In genomic region chr7:120857558-120858298, GRCh38 we compare ENCODE assay signal across 1 cellular context.
TF ChIP-seq lines count a peak whose summit lies in the region.

TSS of gene TSPAN12 (minus strand) at chr7:120858144. CDS start at chr7:120856763, 1,381 bp downstream.

TF ChIP-seq in K562, 482 proteins besides CTCF, POLR2A, EP300 and RAD21 (continued from another document and continues in another):
- TF ChIP-seq MGA (IDR thresholded peaks at IDR 0.05): peak; percentile 61
- TF ChIP-seq ZBTB43 (CRISPR knock-in tag; IDR thresholded peaks at IDR 0.05): no peak
- 0 out of 2 replicates have a peak, but pooled peaks have one; percentile 40 for TF ChIP-seq ZNF165 (CRISPR knock-in tag; IDR thresholded peaks at IDR 0.05; ENCODE audit: borderline replicate concordance)
- no peak for TF ChIP-seq HEY1 (CRISPR knock-in tag; IDR thresholded peaks at IDR 0.05; ENCODE audit: borderline replicate concordance)
- peak; percentile 57 for TF ChIP-seq RBFOX2 (IDR thresholded peaks at IDR 0.05; ENCODE audit: low read depth, low read length)
- 0 out of 2 replicates have a peak, but pooled peaks have one; percentile 20 for TF ChIP-seq SMC3 (conservative IDR thresholded peaks at IDR 0.05; ENCODE audit: insufficient read depth, low read depth, low read length)
- peak; percentile 64 to 89 for TF ChIP-seq E2F6 (IDR thresholded peaks at IDR 0.05; ENCODE audit: borderline replicate concordance in 1 of 2, extremely low read depth in 1 of 2, insufficient read depth in 1 of 2, insufficient read length in 1 of 2, low read depth in 1 of 2, low read length in 1 of 2, poor library complexity in 1 of 2, severe bottlenecking in 1 of 2)
- TF ChIP-seq U2AF1 (optimal IDR thresholded peaks at IDR 0.05; ENCODE audit: low read depth, low read length): peak; percentile 65
- TF ChIP-seq XRCC5 (IDR thresholded peaks at IDR 0.05; ENCODE audit: low read depth, low read length): 0 out of 2 replicates have a peak, but pooled peaks have one; percentile 26
- TF ChIP-seq MYC (IDR thresholded peaks at IDR 0.05; ENCODE audit: low read depth, low read length): no peak
- TF ChIP-seq MYC (CRISPR knock-in tag; IDR thresholded peaks at IDR 0.05; ENCODE audit: borderline replicate concordance, low read depth): no peak
- TF ChIP-seq ZNF778 (CRISPR knock-in tag; IDR thresholded peaks at IDR 0.05): no peak
- TF ChIP-seq MYNN (IDR thresholded peaks at IDR 0.05): peak; percentile 6; the same call in 1 of the 2 replicates
- no peak for TF ChIP-seq MYNN (CRISPR knock-in tag; IDR thresholded peaks at IDR 0.05)
- no peak for TF ChIP-seq ID3 (CRISPR knock-in tag; IDR thresholded peaks at IDR 0.05)
- peak; percentile 37; the same call in 1 of the 2 replicates for TF ChIP-seq ID3 (tag; IDR thresholded peaks at IDR 0.05)
- peak; percentile 91 for TF ChIP-seq SMAD4 (CRISPR knock-in tag; conservative IDR thresholded peaks at IDR 0.05)
- TF ChIP-seq CBX1 (IDR thresholded peaks at IDR 0.05; ENCODE audit: low read depth): peak; percentile 41; the same call in 1 of the 2 replicates
- TF ChIP-seq CTBP1 (IDR thresholded peaks at IDR 0.05; ENCODE audit: borderline replicate concordance): peak; percentile 81
- TF ChIP-seq NRF1 (conservative IDR thresholded peaks at IDR 0.05 in 1 of 2, IDR thresholded peaks at IDR 0.05 in 1 of 2): peak; percentile 96 to 97
- no peak; the same call in 1 of the 2 replicates for TF ChIP-seq STAT6 (CRISPR knock-in tag; IDR thresholded peaks at IDR 0.05)
- TF ChIP-seq RNF2 (IDR thresholded peaks at IDR 0.05): 0 out of 2 replicates have a peak, but pooled peaks have one; percentile 10
- peak; percentile 70 for TF ChIP-seq CCNT2 (IDR thresholded peaks at IDR 0.05; ENCODE audit: borderline replicate concordance, extremely low read depth, insufficient read length, low read depth, low read length)
- TF ChIP-seq ZBTB9 (CRISPR knock-in tag; IDR thresholded peaks at IDR 0.05): 0 out of 2 replicates have a peak, but pooled peaks have one; percentile 16
- no peak for TF ChIP-seq EHMT2 (IDR thresholded peaks at IDR 0.05)
- TF ChIP-seq ZFP30 (CRISPR knock-in tag; IDR thresholded peaks at IDR 0.05; ENCODE audit: borderline replicate concordance): no peak
- peak; percentile 18 for TF ChIP-seq PHF20 (IDR thresholded peaks at IDR 0.05; ENCODE audit: partially characterized antibody)
- TF ChIP-seq FOXM1 (IDR thresholded peaks at IDR 0.05; ENCODE audit: low read depth): no peak
- TF ChIP-seq FOXM1 (CRISPR knock-in tag; IDR thresholded peaks at IDR 0.05; ENCODE audit: low read depth): no peak
- TF ChIP-seq CXXC5 (CRISPR knock-in tag; IDR thresholded peaks at IDR 0.05): peak; percentile 71
- TF ChIP-seq CGGBP1 (CRISPR knock-in tag; IDR thresholded peaks at IDR 0.05): no peak
